In genomic region chr6:52381249-52381648, GRCh38 we compare ENCODE assay signal across 20 cellular contexts.
"Had no signal": no experiment of that assay in that cellular context is flagged by ENCODE, and none has a peak within 500 bp of the region (broad histone marks: within the 10 kb centered on the region; RNA-seq: fewer than 3 reads in every experiment).

No MANE protein-coding gene starts in this region.

- ATAC-seq: mucosa of descending colon, natural killer cell had no signal

- H3K27ac ChIP-seq: esophagus squamous epithelium, left ventricle myocardium inferior, neutrophil, stomach, WERI-Rb-1 had no signal

- H3K9me3 Mint-ChIP-seq: memory B cell, natural killer cell had no signal

- H3K27me3 Mint-ChIP-seq: brain, memory B cell had no signal

- H3K9me3 ChIP-seq: esophagus squamous epithelium, left ventricle myocardium inferior, mucosa of descending colon, neutrophil, SK-N-SH, stomach had no signal

- H3K27me3 ChIP-seq: esophagus squamous epithelium, neutrophil, stomach had no signal

- H3K27ac Mint-ChIP-seq: activated naive CD4-positive, alpha-beta T cell treated with anti-CD3 and anti-CD28 coated beads for 36 hours; brain; memory B cell; natural killer cell had no signal

- H3K36me3 Mint-ChIP-seq: natural killer cell had no signal

- H3K4me3 Mint-ChIP-seq: activated naive CD4-positive, alpha-beta T cell treated with anti-CD3 and anti-CD28 coated beads for 36 hours; brain; memory B cell; natural killer cell had no signal

- DNase-seq: activated naive CD4-positive, alpha-beta T cell treated with anti-CD3 and anti-CD28 coated beads for 36 hours; cortex of kidney; effector CD8-positive, alpha-beta T cell; esophagus squamous epithelium; glutamatergic neuron; hypothalamus; kidney; left ventricle myocardium inferior; mucosa of descending colon; natural killer cell; Right ventricle myocardium superior; SK-N-SH; stimulated activated CD4-positive, alpha-beta T cell treated with anti-CD3 and anti-CD28 coated beads, Interleukin-12 subunit alpha, Interleukin-12 subunit beta, amount 100 ng/mL, for 4 hours; stimulated activated CD4-positive, alpha-beta T cell treated with anti-CD3 and anti-CD28 coated beads, Interleukin-4, amount 100 ng/mL, for 1 hour; stomach; T-helper 1 cell; WERI-Rb-1 had no signal

- H3K4me3 ChIP-seq: esophagus squamous epithelium, left ventricle myocardium inferior, mucosa of descending colon, stomach had no signal

- H3K36me3 ChIP-seq: left ventricle myocardium inferior, WERI-Rb-1 had no signal
